ENCODE assay signal across 8 cellular contexts in the genomic region with DNA sequence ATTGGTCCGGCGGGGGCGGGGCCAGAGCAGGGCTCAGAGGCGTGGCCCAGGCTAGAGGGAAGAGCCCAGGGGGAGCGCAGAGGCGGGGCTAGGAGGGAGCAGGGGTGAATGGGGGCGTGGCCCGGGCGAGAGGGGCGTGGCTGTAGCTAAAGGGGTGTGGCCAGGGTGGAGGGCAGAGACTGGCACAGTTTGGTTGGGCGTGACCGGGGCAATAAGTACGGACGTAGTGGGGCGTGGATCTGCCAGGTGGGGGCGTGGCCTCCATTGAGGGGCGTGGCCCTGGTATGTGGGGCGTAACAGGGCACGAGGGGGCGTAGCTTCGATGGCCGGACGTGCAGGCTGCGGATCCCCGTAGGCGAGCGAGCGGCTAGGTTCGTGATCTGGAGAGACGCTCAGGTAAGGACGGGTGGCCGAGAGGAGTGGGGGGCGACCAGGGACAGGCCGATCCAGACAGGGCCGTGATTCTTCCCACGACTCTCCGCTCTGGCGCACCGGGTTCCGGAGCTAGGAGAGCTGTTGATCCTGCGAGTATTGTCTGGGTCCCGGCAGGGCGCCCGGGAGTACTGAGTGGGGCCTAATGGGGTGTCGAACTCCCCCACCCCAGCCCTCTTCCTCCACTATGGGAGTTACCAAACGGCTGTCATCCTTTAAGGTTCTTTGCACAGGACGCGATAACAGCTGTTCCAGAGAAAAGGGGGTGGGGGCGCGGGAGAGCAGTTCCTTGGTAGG. TPM values are rescaled to one million over a fixed set of nuclear protein-coding genes. Genes with fewer than 3 reads are reported as not detected.
DNase-seq lines count a peak whose midpoint lies in the region; ATAC-seq and TF ChIP-seq lines count a peak whose summit lies in the region.

A gene with protein sequence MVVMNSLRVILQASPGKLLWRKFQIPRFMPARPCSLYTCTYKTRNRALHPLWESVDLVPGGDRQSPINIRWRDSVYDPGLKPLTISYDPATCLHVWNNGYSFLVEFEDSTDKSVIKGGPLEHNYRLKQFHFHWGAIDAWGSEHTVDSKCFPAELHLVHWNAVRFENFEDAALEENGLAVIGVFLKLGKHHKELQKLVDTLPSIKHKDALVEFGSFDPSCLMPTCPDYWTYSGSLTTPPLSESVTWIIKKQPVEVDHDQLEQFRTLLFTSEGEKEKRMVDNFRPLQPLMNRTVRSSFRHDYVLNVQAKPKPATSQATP (plus strand): TSS at position 314 of the 729 bp plus-strand sequence. CDS start 11,754 bp downstream, outside the sequence.

- H3K9me3 ChIP-seq in CD4-positive, alpha-beta T cell (ENCODE audit: control insufficient read depth, low read length), result no peaks in the 10 kb centered on the region
- no peaks in the 10 kb centered on the region for H3K9me3 ChIP-seq in SJSA1 (replicated peaks)
- no peaks in the 10 kb centered on the region for H3K9me3 ChIP-seq in parathyroid adenoma (ENCODE audit: control insufficient read depth, low read length)
- no peaks in the 10 kb centered on the region for H3K9me3 ChIP-seq in thyroid gland

- POLR2A ChIA-PET in CD4-positive, alpha-beta T cell (lab: Charles Lee), result interaction anchor here (0.6 to 5.7 kb wide), 17 partner anchors 9 to 982 kb away, joined by 3 to 204 read pairs (median 4); partner anchors contain the start of genes AP1S2, SYAP1 and ZRSR2

- 0% methylated on average over 19 to 20 of the region's 50 CpGs for WGBS in thyroid gland, 2 donors

- H2AFZ ChIP-seq in parathyroid adenoma, result peak within 1 kb of the TSS; percentile 70

- TF ChIP-seq CTCF in CD4-positive, alpha-beta T cell (IDR thresholded peaks at IDR 0.05), result no peak
- TF ChIP-seq CTCF in glutamatergic neuron (IDR thresholded peaks at IDR 0.05; ENCODE audit: partially characterized antibody, unreplicated experiment) (no peak), parathyroid adenoma (IDR thresholded peaks at IDR 0.05) (no peak), thyroid gland (IDR thresholded peaks at IDR 0.05) (no peak)

- H3K9ac ChIP-seq in parathyroid adenoma, result no peak within 1 kb of the TSS

- DNase-seq in CD4-positive, alpha-beta T cell, result peak; percentile 95 to 100 (median 97)
- peak; percentile 93 for DNase-seq in HT-29 (ENCODE audit: low spot score)
- peak; percentile 75 to 90 for DNase-seq in SJSA1 (ENCODE audit: low read depth in 1 of 2, low spot score in 2 of 2)
- DNase-seq in activated naive CD4-positive, alpha-beta T cell treated with anti-CD3 and anti-CD28 coated beads, Interleukin-2, amount 50 U/mL, for 72 hours (ENCODE audit: low spot score in 2 of 2), result peak; percentile 92 to 96
- DNase-seq in glutamatergic neuron, result peak; percentile 87
- peak; percentile 90 to 91 for DNase-seq in thyroid gland

- peak within 1 kb of the TSS; percentile 92 for H3K27ac Mint-ChIP-seq in CD4-positive, alpha-beta T cell
- peak within 1 kb of the TSS; percentile 85 to 92 for H3K27ac Mint-ChIP-seq in activated naive CD4-positive, alpha-beta T cell treated with anti-CD3 and anti-CD28 coated beads, Interleukin-2, amount 50 U/mL, for 72 hours
- H3K27ac Mint-ChIP-seq in glutamatergic neuron (ENCODE audit: unreplicated experiment), result no peak within 1 kb of the TSS

- CTCF ChIA-PET in CD4-positive, alpha-beta T cell (lab: Charles Lee), result interaction anchor here (0.8 to 4.3 kb wide), 11 partner anchors 9 to 117 kb away, joined by 3 to 25 read pairs (median 4); partner anchors contain the start of gene AP1S2

- no peaks in the 10 kb centered on the region for H3K36me3 ChIP-seq in SJSA1
- H3K36me3 ChIP-seq in parathyroid adenoma (ENCODE audit: control insufficient read depth, insufficient read depth, low read length), result no peaks in the 10 kb centered on the region
- no peaks in the 10 kb centered on the region for H3K36me3 ChIP-seq in thyroid gland

- intact Hi-C loops in CD4-positive, alpha-beta T cell (cut with DNase I, micrococcal nuclease), result loop anchor here (1.0 to 10.0 kb wide), 5 partner anchors 13 to 863 kb away; partner anchors contain the start of genes AP1S2 (in 1 of the 2), FANCB (in 1 of the 2) and MOSPD2 (in 1 of the 2)
- intact Hi-C loops in thyroid gland (cut with DNase I), result no loop called here

- H3K27me3 ChIP-seq in CD4-positive, alpha-beta T cell (ENCODE audit: control insufficient read depth, insufficient read depth, low read length), result no peaks in the 10 kb centered on the region
- no peaks in the 10 kb centered on the region for H3K27me3 ChIP-seq in SJSA1 (replicated peaks)
- no peaks in the 10 kb centered on the region for H3K27me3 ChIP-seq in parathyroid adenoma (ENCODE audit: control insufficient read depth, insufficient read depth, low read length)
- H3K27me3 ChIP-seq in thyroid gland, result no peaks in the 10 kb centered on the region

- H3K27me3 Mint-ChIP-seq in CD4-positive, alpha-beta T cell, result no peaks in the 10 kb centered on the region
- no peaks in the 10 kb centered on the region for H3K27me3 Mint-ChIP-seq in glutamatergic neuron (ENCODE audit: unreplicated experiment)

- TF ChIP-seq POLR2A in thyroid gland (IDR thresholded peaks at IDR 0.05), result peak in 1 of 2 donors; percentile 54

- H3K4me3 ChIP-seq in SJSA1 (peak within 1 kb of the TSS; percentile 46), parathyroid adenoma (ENCODE audit: low read depth, low read length) (peak within 1 kb of the TSS; percentile 31), thyroid gland (replicated peaks in 1 of 3) (peak within 1 kb of the TSS in 2 of 3 donors; percentile 12 to 43)

- no peaks in the 10 kb centered on the region for H3K79me2 ChIP-seq in parathyroid adenoma

- H3K4me3 Mint-ChIP-seq in CD4-positive, alpha-beta T cell, result peak within 1 kb of the TSS; percentile 100
- peak within 1 kb of the TSS; percentile 78 for H3K4me3 Mint-ChIP-seq in glutamatergic neuron (ENCODE audit: unreplicated experiment)

- H3K4me1 ChIP-seq in SJSA1 (replicated peaks) (peaks cover 4% of the 10 kb centered on the region; the same call in 1 of the 2 replicates), parathyroid adenoma (no peaks in the 10 kb centered on the region), thyroid gland (no peaks in the 10 kb centered on the region)

- peak within 1 kb of the TSS; percentile 55 for H3K4me2 ChIP-seq in parathyroid adenoma (ENCODE audit: low read length)

- peaks cover 41% of the 10 kb centered on the region for H3K36me3 Mint-ChIP-seq in CD4-positive, alpha-beta T cell (ENCODE audit: low read depth)
- H3K36me3 Mint-ChIP-seq in activated naive CD4-positive, alpha-beta T cell treated with anti-CD3 and anti-CD28 coated beads, Interleukin-2, amount 50 U/mL, for 72 hours, result no peaks in the 10 kb centered on the region
- H3K36me3 Mint-ChIP-seq in glutamatergic neuron (ENCODE audit: unreplicated experiment), result no peaks in the 10 kb centered on the region

- peak within 1 kb of the TSS; percentile 64 for H3K27ac ChIP-seq in CD4-positive, alpha-beta T cell (ENCODE audit: low read depth, low read length)
- no peak within 1 kb of the TSS for H3K27ac ChIP-seq in SJSA1
- H3K27ac ChIP-seq in parathyroid adenoma, result peak within 1 kb of the TSS; percentile 53
- no peak within 1 kb of the TSS for H3K27ac ChIP-seq in thyroid gland

- ATAC-seq in CD4-positive, alpha-beta T cell (ENCODE audit: poor library complexity), result peak; percentile 93
- ATAC-seq in GM21367 (IDR thresholded peaks at IDR 0.05; ENCODE audit: unreplicated experiment), result peak; percentile 93
- ATAC-seq in activated naive CD4-positive, alpha-beta T cell treated with anti-CD3 and anti-CD28 coated beads, Interleukin-2, amount 50 U/mL, for 72 hours, result peak; percentile 93 to 97

- H3K4me1 Mint-ChIP-seq in CD4-positive, alpha-beta T cell (ENCODE audit: low read depth), result peaks cover 54% of the 10 kb centered on the region
- no peaks in the 10 kb centered on the region for H3K4me1 Mint-ChIP-seq in glutamatergic neuron (ENCODE audit: low read depth, unreplicated experiment)

- no peaks in the 10 kb centered on the region for H3K9me3 Mint-ChIP-seq in CD4-positive, alpha-beta T cell
- peaks cover 0 to 3% of the 10 kb centered on the region in 2 donors for H3K9me3 Mint-ChIP-seq in activated naive CD4-positive, alpha-beta T cell treated with anti-CD3 and anti-CD28 coated beads, Interleukin-2, amount 50 U/mL, for 72 hours
- H3K9me3 Mint-ChIP-seq in glutamatergic neuron (ENCODE audit: unreplicated experiment), result no peaks in the 10 kb centered on the region

RNA-seq across cellular contexts. Expression of the gene that starts here (rescaled TPM):
- 10 to 100 TPM; 60.8 to 64.5 TPM for total RNA-seq in CD4-positive, alpha-beta T cell
- total RNA-seq in HT-29 (2014; rRNA removed; shearing (Covaris generic)), result 0.71 and 1.8 TPM in 2 replicates
- 4.6 and 7.4 TPM in 2 replicates for total RNA-seq in SJSA1 (2014; rRNA removed; shearing (Covaris generic))
- 10 to 100 TPM; 12.4 to 15.4 TPM for total RNA-seq in activated naive CD4-positive, alpha-beta T cell treated with anti-CD3 and anti-CD28 coated beads, Interleukin-2, amount 50 U/mL, for 72 hours
- 4.1 TPM for total RNA-seq in glutamatergic neuron (ENCODE audit: unreplicated experiment)
- 10 to 100 TPM in 3 of 4 donors, 1 to 10 TPM in 1; 9.9 to 31.6 (median 14.9) TPM for total RNA-seq in thyroid gland

Comparison
In these comparisons a context has a peak if more than half of its experiments do, and no peak if none do; other contexts are left out.
1. H3K27ac ChIP-seq: peak in CD4-positive, alpha-beta T cell (single experiment) and parathyroid adenoma (single experiment); none in SJSA1 (single experiment) and thyroid gland (0 of 3).
2. Peak in every context shown above with its lines, with median percentiles within 50 percentile points of each other: ATAC-seq, DNase-seq and H3K4me3 ChIP-seq.